12 cellular contexts compared by ENCODE assay signal in the genomic region with DNA sequence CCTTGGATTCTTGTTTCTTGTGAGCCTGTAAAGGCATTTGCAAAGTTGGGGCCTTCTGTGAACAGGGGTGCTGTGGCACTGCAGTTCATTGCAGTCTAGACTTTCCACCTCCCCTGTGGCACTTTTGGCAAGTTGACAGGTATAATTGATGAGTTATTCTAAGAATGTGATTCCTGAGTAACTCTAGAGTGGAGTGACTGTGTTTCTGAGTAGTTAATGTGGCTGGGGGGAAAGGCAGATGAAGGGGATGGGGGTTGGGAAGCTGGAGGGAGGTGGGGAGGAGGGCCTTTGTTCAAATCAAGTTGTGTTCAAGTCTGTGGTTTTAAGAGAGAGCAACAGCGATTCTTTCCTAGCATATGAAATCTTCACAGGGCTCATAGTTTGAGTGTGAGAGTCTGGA. TPM values are rescaled to one million over a fixed set of nuclear protein-coding genes. Genes with fewer than 3 reads are reported as not detected.
DNase-seq lines count a peak whose midpoint lies in the region; ATAC-seq and TF ChIP-seq lines count a peak whose summit lies in the region.
"Had no signal": no experiment of that assay in that cellular context is flagged by ENCODE, and none has a peak within 500 bp of the region (broad histone marks: within the 10 kb centered on the region; RNA-seq: fewer than 3 reads in every experiment).

No MANE protein-coding gene starts in this region.

- intact Hi-C loops in A673 (cut with micrococcal nuclease; ENCODE audit: unreplicated experiment), result no loop called here
- intact Hi-C loops in IMR-90 (cut with micrococcal nuclease), result no loop called here
- intact Hi-C loops in activated CD4-positive, alpha-beta T cell treated with anti-CD3 and anti-CD28 coated beads, Interleukin-2, amount 10 ng/mL, durations not matched to agents 24 days and 14 days (cut with micrococcal nuclease), result no loop called here

- no peak overlapping the region for H2AK5ac ChIP-seq in IMR-90 (ENCODE audit: low read depth, low read length)

- H4K91ac ChIP-seq in IMR-90 (ENCODE audit: insufficient read depth, low read depth, low read length), result peak overlapping the region; percentile 54; the same call in 1 of the 2 replicates

- ATAC-seq in IMR-90 (ENCODE audit: low read depth) (peak; percentile 19), GM19023 (IDR thresholded peaks at IDR 0.05; ENCODE audit: unreplicated experiment) (no peak)
- ATAC-seq: Panc1 had no signal

- H2BK120ac ChIP-seq in IMR-90 (ENCODE audit: low read depth, low read length), result peak overlapping the region; percentile 40

- H3K27ac ChIP-seq in A673 (ENCODE audit: low read depth, low read length, poor library complexity, severe bottlenecking), result no peak overlapping the region
- no peak overlapping the region; the same call in 1 of the 2 replicates for H3K27ac ChIP-seq in IMR-90 (ENCODE audit: insufficient read depth, low read length)
- peak overlapping the region; percentile 53 for H3K27ac ChIP-seq in neural cell (ENCODE audit: low read length)
- H3K27ac ChIP-seq: neutrophil had no signal

- H3K4me3 ChIP-seq in A673 (ENCODE audit: low read depth, low read length, poor library complexity, severe bottlenecking) (no peak overlapping the region), IMR-90 (ENCODE audit: insufficient read depth, low read depth, low read length) (no peak overlapping the region), neural cell (ENCODE audit: low read length) (peak overlapping the region; percentile 34)

- no peak overlapping the region for H2AFZ ChIP-seq in IMR-90 (replicated peaks; ENCODE audit: low read length, poor library complexity)
- no peak overlapping the region for H2AFZ ChIP-seq in neural cell (ENCODE audit: low read depth, low read length)

- no peak for TF ChIP-seq POLR2A in IMR-90 (IDR thresholded peaks at IDR 0.05; ENCODE audit: low read depth, low read length)

- peaks cover 10% of the 10 kb centered on the region for H3K27me3 Mint-ChIP-seq in activated T-cell treated with anti-CD3 and anti-CD28 coated beads, Interleukin-2, amount 50 U/mL, for 24 hours
- H3K27me3 Mint-ChIP-seq in activated CD4-positive, alpha-beta T cell treated with anti-CD3 and anti-CD28 coated beads, Interleukin-2, amount 10 ng/mL, durations not matched to agents 24 days and 14 days, result peaks cover 3% of the 10 kb centered on the region

- H3K18ac ChIP-seq in IMR-90 (ENCODE audit: low read depth, low read length), result peak overlapping the region; percentile 14; the same call in 1 of the 2 replicates

- in situ Hi-C loops in IMR-90 (cut with MboI; ENCODE audit: low sequenced_read_pairs), result no loop called here

- no peak for TF ChIP-seq CTCF in A673 (conservative IDR thresholded peaks at IDR 0.05; ENCODE audit: low read depth, low read length)
- TF ChIP-seq CTCF in IMR-90 (conservative IDR thresholded peaks at IDR 0.05; ENCODE audit: low read depth, low read length), result no peak
- TF ChIP-seq CTCF in neural cell (IDR thresholded peaks at IDR 0.05; ENCODE audit: poor library complexity, severe bottlenecking), result no peak
- no peak for TF ChIP-seq CTCF in GM20000 (IDR thresholded peaks at IDR 0.05; ENCODE audit: extremely low read depth, missing control alignments)

- H3K79me2 ChIP-seq in neural cell (replicated peaks; ENCODE audit: insufficient read depth, low read length), result peaks cover 96% of the 10 kb centered on the region

- POLR2A ChIA-PET in A673 (lab: Charles Lee; ENCODE audit: low non-redundant PET), result no interaction called here
- POLR2A ChIA-PET in IMR-90 (lab: Charles Lee; ENCODE audit: unreplicated experiment), result interaction anchor here (0.6 kb wide), 1 partner anchor 27 kb away, joined by 4 read pairs; no protein-coding TSS in a partner anchor

- TF ChIP-seq RAD21 in IMR-90 (IDR thresholded peaks at IDR 0.05; ENCODE audit: low read length) (no peak), neural cell (conservative IDR thresholded peaks at IDR 0.05) (peak; percentile 17)

- H3K9me2 ChIP-seq in neural cell (ENCODE audit: insufficient read depth, low read length), result no peaks in the 10 kb centered on the region

- H2BK15ac ChIP-seq in IMR-90 (ENCODE audit: low read depth, low read length), result no peak overlapping the region

- H3K9me1 ChIP-seq in IMR-90 (ENCODE audit: insufficient read depth, low read length), result peaks cover 6% of the 10 kb centered on the region

- no peak overlapping the region for H3K56ac ChIP-seq in IMR-90 (ENCODE audit: extremely low read depth, insufficient read depth, low read length)

- H3K9me3 Mint-ChIP-seq in activated T-cell treated with anti-CD3 and anti-CD28 coated beads, Interleukin-2, amount 50 U/mL, for 24 hours, result no peaks in the 10 kb centered on the region
- no peaks in the 10 kb centered on the region for H3K9me3 Mint-ChIP-seq in activated CD4-positive, alpha-beta T cell treated with anti-CD3 and anti-CD28 coated beads, Interleukin-2, amount 10 ng/mL, durations not matched to agents 24 days and 14 days

- peaks cover 26% of the 10 kb centered on the region for H3K4me1 ChIP-seq in A673 (ENCODE audit: insufficient read depth, low read length, poor library complexity, severe bottlenecking)
- H3K4me1 ChIP-seq in IMR-90 (ENCODE audit: control insufficient read depth, insufficient read depth, low read length), result peaks cover 24% of the 10 kb centered on the region

- no peak overlapping the region for H2BK20ac ChIP-seq in IMR-90 (ENCODE audit: low read depth, low read length)

- CTCF ChIA-PET in A673 (lab: Charles Lee), result no interaction called here
- CTCF ChIA-PET in IMR-90 (lab: Yijun Ruan, JAX), result no interaction called here

- no peak overlapping the region for H3K9ac ChIP-seq in IMR-90 (ENCODE audit: low read depth, low read length)
- peak overlapping the region; percentile 9 for H3K9ac ChIP-seq in neural cell (ENCODE audit: low read length)

- H3K27me3 ChIP-seq in A673 (replicated peaks; ENCODE audit: insufficient read depth, low read depth, low read length, poor library complexity), result no peaks in the 10 kb centered on the region
- H3K27me3 ChIP-seq in IMR-90 (ENCODE audit: control insufficient read depth, insufficient read depth, low read length), result no peaks in the 10 kb centered on the region
- H3K27me3 ChIP-seq in neural cell (ENCODE audit: insufficient read depth, low read depth, low read length), result no peaks in the 10 kb centered on the region

- peaks cover 10 to 13% of the 10 kb centered on the region in 2 experiments; a peak in 3 of 4 replicates for H3K79me1 ChIP-seq in IMR-90 (ENCODE audit: low read depth in 1 of 2, low read length in 2 of 2)

- H3K4ac ChIP-seq in IMR-90 (ENCODE audit: low read depth, low read length), result peak overlapping the region; percentile 9

- H3K36me3 ChIP-seq in A673 (ENCODE audit: insufficient read depth, low read length, poor library complexity, severe bottlenecking) (no peaks in the 10 kb centered on the region), IMR-90 (ENCODE audit: control insufficient read depth, insufficient read depth, low read length) (peaks cover 5% of the 10 kb centered on the region; the same call in 1 of the 2 replicates), neural cell (ENCODE audit: insufficient read depth, low read length) (peaks cover 5% of the 10 kb centered on the region)
- H3K36me3 ChIP-seq: neutrophil had no signal

- BruUV-seq in A673 (replicated peaks; lab: Mats Ljungman, UMichigan), result no TSS peak
- BruUV-seq in IMR-90 (replicated peaks; lab: Mats Ljungman, UMichigan), result no TSS peak

- 0 out of 4 replicates have a peak overlapping the region, but pooled peaks have one; percentile 0 to 22 for H4K8ac ChIP-seq in IMR-90 (ENCODE audit: low read depth in 2 of 2, low read length in 2 of 2)

- H4K5ac ChIP-seq in IMR-90 (ENCODE audit: low read depth, low read length), result no peak overlapping the region

- no peaks in the 10 kb centered on the region for H4K20me1 ChIP-seq in IMR-90 (ENCODE audit: insufficient read depth, low read length)
- no peaks in the 10 kb centered on the region for H4K20me1 ChIP-seq in neural cell (ENCODE audit: insufficient read depth)

- H3K14ac ChIP-seq in IMR-90 (replicated peaks; ENCODE audit: low read depth, low read length), result peak overlapping the region; percentile 12; the same call in 1 of the 2 replicates

- no peaks in the 10 kb centered on the region for H3K9me3 ChIP-seq in A673 (ENCODE audit: low read depth, low read length, poor library complexity, severe bottlenecking)
- no peaks in the 10 kb centered on the region for H3K9me3 ChIP-seq in IMR-90 (ENCODE audit: control insufficient read depth, insufficient read depth, low read length)
- H3K9me3 ChIP-seq in neural cell (ENCODE audit: low read length), result no peaks in the 10 kb centered on the region
- H3K9me3 ChIP-seq: neutrophil had no signal

- dilution Hi-C loops in IMR-90 (cut with HindIII; ENCODE audit: low sequenced_read_pairs, unreplicated experiment), result no loop called here

- H3K4me3 Mint-ChIP-seq in activated T-cell treated with anti-CD3 and anti-CD28 coated beads, Interleukin-2, amount 50 U/mL, for 24 hours, result no peak overlapping the region
- H3K4me3 Mint-ChIP-seq in activated CD4-positive, alpha-beta T cell treated with anti-CD3 and anti-CD28 coated beads, Interleukin-2, amount 10 ng/mL, durations not matched to agents 24 days and 14 days, result no peak overlapping the region

- peaks cover 7% of the 10 kb centered on the region for H3F3A ChIP-seq in neural cell (ENCODE audit: insufficient read depth, low read length, poor library complexity, severe bottlenecking)

- H3K4me2 ChIP-seq in IMR-90 (ENCODE audit: low read depth, low read length), result peak overlapping the region; percentile 7; the same call in 1 of the 2 replicates
- no peak overlapping the region for H3K4me2 ChIP-seq in neural cell (ENCODE audit: low read length)

- no peak overlapping the region for H2BK5ac ChIP-seq in IMR-90 (ENCODE audit: low read depth, low read length, poor library complexity, severe bottlenecking)

- no peaks in the 10 kb centered on the region for H3K36me3 Mint-ChIP-seq in activated T-cell treated with anti-CD3 and anti-CD28 coated beads, Interleukin-2, amount 50 U/mL, for 24 hours (ENCODE audit: low read depth)
- no peaks in the 10 kb centered on the region for H3K36me3 Mint-ChIP-seq in activated CD4-positive, alpha-beta T cell treated with anti-CD3 and anti-CD28 coated beads, Interleukin-2, amount 10 ng/mL, durations not matched to agents 24 days and 14 days (ENCODE audit: low read depth)

- WGBS in IMR-90 (ENCODE audit: extremely low coverage in 2 of 2, insufficient read length in 1 of 2), 2 experiments, result no CpG with 5 or more reads among the region's 1 CpG

- peak; percentile 71 for DNase-seq in A673 (ENCODE audit: low spot score)
- DNase-seq in IMR-90, result peak; percentile 31
- DNase-seq in dedifferentiated amniotic fluid mesenchymal stem cell (ENCODE audit: extremely low spot score), result peak; percentile 50
- no peak for DNase-seq in activated T-cell treated with anti-CD3 and anti-CD28 coated beads, Interleukin-2, amount 50 U/mL, for 24 hours
- no peak for DNase-seq in activated CD4-positive, alpha-beta T cell treated with anti-CD3 and anti-CD28 coated beads, Interleukin-2, amount 10 ng/mL, durations not matched to agents 24 days and 14 days
- DNase-seq in GM20000 (ENCODE audit: low spot score), result no peak
- DNase-seq: activated CD8-positive, alpha-beta memory T cell treated with anti-CD3 and anti-CD28 coated beads, Interleukin-2, amount 50 U/mL, for 4 hours; stimulated activated naive CD4-positive, alpha-beta T cell had no signal

- 0 out of 2 replicates have a peak overlapping the region, but pooled peaks have one; percentile 28 for H3K23ac ChIP-seq in IMR-90 (ENCODE audit: low read depth, low read length)

- H3K27ac Mint-ChIP-seq in activated T-cell treated with anti-CD3 and anti-CD28 coated beads, Interleukin-2, amount 50 U/mL, for 24 hours, result no peak overlapping the region
- H3K27ac Mint-ChIP-seq in activated CD4-positive, alpha-beta T cell treated with anti-CD3 and anti-CD28 coated beads, Interleukin-2, amount 10 ng/mL, durations not matched to agents 24 days and 14 days, result no peak overlapping the region

- H2AK9ac ChIP-seq in IMR-90 (replicated peaks; ENCODE audit: low read depth, low read length, poor library complexity), result no peak overlapping the region

- peak; percentile 85 for TF ChIP-seq EP300 in neural cell (conservative IDR thresholded peaks at IDR 0.05; ENCODE audit: poor library complexity, severe bottlenecking)

- H3K4me1 Mint-ChIP-seq in activated T-cell treated with anti-CD3 and anti-CD28 coated beads, Interleukin-2, amount 50 U/mL, for 24 hours (ENCODE audit: low read depth), result no peaks in the 10 kb centered on the region
- H3K4me1 Mint-ChIP-seq in activated CD4-positive, alpha-beta T cell treated with anti-CD3 and anti-CD28 coated beads, Interleukin-2, amount 10 ng/mL, durations not matched to agents 24 days and 14 days, result no peaks in the 10 kb centered on the region

RNA-seq across cellular contexts. Expression of a gene that starts 32.9 kb away (rescaled TPM):
- total RNA-seq in A673 (2021), result 51.5 and 63.0 TPM in 2 replicates
- total RNA-seq in IMR-90 (2012; rRNA removed), result 17.5 and 17.9 TPM in 2 replicates
- 12.3 and 13.9 TPM in 2 replicates for polyA plus RNA-seq in IMR-90 (2012; rRNA removed)
- polyA plus RNA-seq in IMR-90 (2012; cell fraction: cytosol; rRNA removed), result 7.1 and 11.7 TPM in 2 replicates
- polyA plus RNA-seq in IMR-90 (2012; cell fraction: nucleus; rRNA removed; ENCODE audit: low replicate concordance), result 8.2 and 17.8 TPM in 2 replicates
- 42.4 and 48.1 TPM in 2 replicates for polyA plus RNA-seq in neural cell
- polyA minus RNA-seq in neural cell, result 233 and 303 TPM in 2 replicates
- total RNA-seq in activated CD4-positive, alpha-beta T cell treated with anti-CD3 and anti-CD28 coated beads, Interleukin-2, amount 10 ng/mL, durations not matched to agents 24 days and 14 days, result not detected in 2 replicates

Comparison
In these comparisons a context has a peak if more than half of its experiments do, and no peak if none do; other contexts are left out.
1. DNase-seq: peak in A673 (single experiment), IMR-90 (single experiment) and dedifferentiated amniotic fluid mesenchymal stem cell (single experiment); none in activated T-cell treated with anti-CD3 and anti-CD28 coated beads, Interleukin-2, amount 50 U/mL, for 24 hours (single experiment), activated CD4-positive, alpha-beta T cell treated with anti-CD3 and anti-CD28 coated beads, Interleukin-2, amount 10 ng/mL, durations not matched to agents 24 days and 14 days (single experiment) and GM20000 (single experiment).
2. RNA of a gene that starts 32.9 kb away (total RNA-seq): 51.5 to 63.0 TPM in A673 and 17.5 to 17.9 TPM in IMR-90; not detected in activated CD4-positive, alpha-beta T cell treated with anti-CD3 and anti-CD28 coated beads, Interleukin-2, amount 10 ng/mL, durations not matched to agents 24 days and 14 days; every median in the first group is over 10 times any median in the second.